In genomic region chr9:806285-807156, GRCh38 we compare ENCODE assay signal across 8 cellular contexts. TPM values are rescaled to one million over a fixed set of nuclear protein-coding genes. Genes with fewer than 3 reads are reported as not detected.
DNase-seq lines count a peak whose midpoint lies in the region; ATAC-seq, FAIRE-seq and TF ChIP-seq lines count a peak whose summit lies in the region.

No MANE protein-coding gene starts in this region.

- H3K36me3 ChIP-seq in HepG2 (replicated peaks in 1 of 2; ENCODE audit: control insufficient read depth in 1 of 2, insufficient read depth in 2 of 2, low read length in 2 of 2), result no peaks in the 10 kb centered on the region

- H3K9ac ChIP-seq in HepG2 (ENCODE audit: insufficient read depth, low read depth, low read length), result no peak overlapping the region

- no peak overlapping the region for H3K4me3 ChIP-seq in AG09309 (ENCODE audit: control insufficient read depth, low read depth, low read length)
- no peak overlapping the region for H3K4me3 ChIP-seq in GM12875 (ENCODE audit: low read depth, low read length)
- no peak overlapping the region for H3K4me3 ChIP-seq in HepG2 (replicated peaks in 1 of 3; ENCODE audit: insufficient read depth in 1 of 3, low read depth in 2 of 3, low read length in 3 of 3)

- H3K9me3 ChIP-seq in HepG2 (ENCODE audit: low read length), result no peaks in the 10 kb centered on the region

- TF ChIP-seq EP300 in HepG2 (IDR thresholded peaks at IDR 0.05; ENCODE audit: low read depth in 2 of 2, low read length in 2 of 2), result no peak
- TF ChIP-seq EP300 in HepG2 (CRISPR knock-in tag; IDR thresholded peaks at IDR 0.05; ENCODE audit: borderline replicate concordance), result no peak

- intact Hi-C loops in HepG2 (cut with micrococcal nuclease; ENCODE audit: unreplicated experiment), result loop anchor here (1.0 to 5.0 kb wide), 5 partner anchors 44 to 459 kb away; no protein-coding TSS in a partner anchor
- intact Hi-C loops in activated T-helper 1 cell treated with anti-CD3 and anti-CD28 coated beads, Interleukin-12 subunit alpha, Interleukin-12 subunit beta, Interleukin-2, Interleukin-4 antibody, amounts not matched to agents 30 ng/mL and 10 ng/mL and 1 ng/mL, durations not matched to agents 14 hours and 24 hours and 36 hours (cut with micrococcal nuclease), result loop anchor here (1.0 to 10.0 kb wide), 2 partner anchors 193 to 362 kb away; no protein-coding TSS in a partner anchor

- H3K27me3 Mint-ChIP-seq in activated T-helper 1 cell treated with anti-CD3 and anti-CD28 coated beads, Interleukin-12 subunit alpha, Interleukin-12 subunit beta, Interleukin-2, Interleukin-4 antibody, amounts not matched to agents 30 ng/mL and 10 ng/mL and 1 ng/mL, durations not matched to agents 14 hours and 24 hours and 36 hours (ENCODE audit: insufficient read depth), result no peaks in the 10 kb centered on the region

- no peaks in the 10 kb centered on the region for H3K4me1 Mint-ChIP-seq in activated T-helper 1 cell treated with anti-CD3 and anti-CD28 coated beads, Interleukin-12 subunit alpha, Interleukin-12 subunit beta, Interleukin-2, Interleukin-4 antibody, amounts not matched to agents 30 ng/mL and 10 ng/mL and 1 ng/mL, durations not matched to agents 14 hours and 24 hours and 36 hours (ENCODE audit: low read depth)

- H3K79me2 ChIP-seq in HepG2 (ENCODE audit: insufficient read depth, low read length), result no peaks in the 10 kb centered on the region

- no peaks in the 10 kb centered on the region for H4K20me1 ChIP-seq in HepG2 (ENCODE audit: insufficient read depth, low read length)

- no peaks in the 10 kb centered on the region for H3K27me3 ChIP-seq in HepG2 (ENCODE audit: control insufficient read depth in 1 of 2, insufficient read depth in 2 of 2, low read length in 2 of 2)

- H3K4me3 Mint-ChIP-seq in activated T-helper 1 cell treated with anti-CD3 and anti-CD28 coated beads, Interleukin-12 subunit alpha, Interleukin-12 subunit beta, Interleukin-2, Interleukin-4 antibody, amounts not matched to agents 30 ng/mL and 10 ng/mL and 1 ng/mL, durations not matched to agents 14 hours and 24 hours and 36 hours, result no peak overlapping the region

- POLR2A ChIA-PET in HepG2 (lab: Yijun Ruan, JAX), result no interaction called here

- H3K36me3 Mint-ChIP-seq in activated T-helper 1 cell treated with anti-CD3 and anti-CD28 coated beads, Interleukin-12 subunit alpha, Interleukin-12 subunit beta, Interleukin-2, Interleukin-4 antibody, amounts not matched to agents 30 ng/mL and 10 ng/mL and 1 ng/mL, durations not matched to agents 14 hours and 24 hours and 36 hours (ENCODE audit: low read depth), result no peaks in the 10 kb centered on the region

- peak; percentile 48 for TF ChIP-seq RAD21 in HepG2 (CRISPR knock-in tag; IDR thresholded peaks at IDR 0.05)

- CTCF ChIA-PET in HepG2 (lab: Yijun Ruan, JAX; ENCODE audit: low intra/inter-chr PET ratio, low total read pairs), result interaction anchor here (1.3 to 3.5 kb wide), 4 partner anchors 192 to 459 kb away, joined by 3 to 64 read pairs (median 12); no protein-coding TSS in a partner anchor

- H3K27ac Mint-ChIP-seq in activated T-helper 1 cell treated with anti-CD3 and anti-CD28 coated beads, Interleukin-12 subunit alpha, Interleukin-12 subunit beta, Interleukin-2, Interleukin-4 antibody, amounts not matched to agents 30 ng/mL and 10 ng/mL and 1 ng/mL, durations not matched to agents 14 hours and 24 hours and 36 hours, result no peak overlapping the region

- H2AFZ ChIP-seq in HepG2 (ENCODE audit: low read length), result no peak overlapping the region

- DNase-seq in AG09309 (ENCODE audit: low read depth) (no peak), NCI-H2227 (lab: John Stamatoyannopoulos, UW; ENCODE audit: unreplicated experiment) (peak; percentile 40), cerebellar cortex (ENCODE audit: low spot score) (peak; percentile 41), HepG2 (ENCODE audit: low spot score) (peak; percentile 35), NCI-H187 treated with DMSO at 0.1 percent for 48 hours (lab: John Stamatoyannopoulos, UW) (no peak)
- no peak for DNase-seq in activated T-helper 1 cell treated with anti-CD3 and anti-CD28 coated beads, Interleukin-12 subunit alpha, Interleukin-12 subunit beta, Interleukin-2, Interleukin-4 antibody, amounts not matched to agents 30 ng/mL and 10 ng/mL and 1 ng/mL, durations not matched to agents 14 hours and 24 hours and 36 hours (ENCODE audit: low spot score)

- ATAC-seq in HepG2 (peak; percentile 79), esophagus mucosa (no peak)

- no peaks in the 10 kb centered on the region for H3K9me3 Mint-ChIP-seq in activated T-helper 1 cell treated with anti-CD3 and anti-CD28 coated beads, Interleukin-12 subunit alpha, Interleukin-12 subunit beta, Interleukin-2, Interleukin-4 antibody, amounts not matched to agents 30 ng/mL and 10 ng/mL and 1 ng/mL, durations not matched to agents 14 hours and 24 hours and 36 hours

- whole genome bisulfite sequencing in HepG2 (ENCODE audit: low lambda C conversion rate), result 16% methylated on average over 8 of the region's 8 CpGs

- in situ Hi-C loops in HepG2 (cut with HindIII; ENCODE audit: extremely low pct_ligation_motif_present, low pct_unique_long_range_greater_than_20kb), result loop anchor here (5.0 kb wide), 1 partner anchor 194 kb away; no protein-coding TSS in a partner anchor

- no TSS peak for BruUV-seq in HepG2 (replicated peaks; lab: Mats Ljungman, UMichigan)

- H3K4me2 ChIP-seq in HepG2 (ENCODE audit: low read depth, low read length), result 0 out of 2 replicates have a peak overlapping the region, but pooled peaks have one; percentile 3

- TF ChIP-seq CTCF in AG09309 (IDR thresholded peaks at IDR 0.05; ENCODE audit: control insufficient read depth, insufficient read depth, low read depth, low read length, missing control alignments) (peak; percentile 76), GM12875 (IDR thresholded peaks at IDR 0.05; ENCODE audit: borderline replicate concordance, insufficient read depth, low read depth, low read length) (peak; percentile 52; the same call in 1 of the 2 replicates), HepG2 (CRISPR knock-in tag; IDR thresholded peaks at IDR 0.05) (peak; percentile 73)

- FAIRE-seq in HepG2 (lab: Jason Lieb, UNC), result peak; percentile 87

- no peak for TF ChIP-seq POLR2A in HepG2 (IDR thresholded peaks at IDR 0.05; ENCODE audit: insufficient read depth in 1 of 2, low read depth in 2 of 2, low read length in 2 of 2)

- no peak overlapping the region for H3K27ac ChIP-seq in HepG2 (ENCODE audit: extremely low read length, insufficient read depth, low read length)

- no peaks in the 10 kb centered on the region for H3K4me1 ChIP-seq in HepG2 (ENCODE audit: insufficient read depth, low read length)

TF ChIP-seq in HepG2, 621 proteins besides CTCF, POLR2A, EP300 and RAD21:
- peak; percentile 89 for TF ChIP-seq STAG1 (CRISPR knock-in tag; IDR thresholded peaks at IDR 0.05)
- no peak for TF ChIP-seq IKZF4 (CRISPR knock-in tag; IDR thresholded peaks at IDR 0.05; ENCODE audit: borderline replicate concordance, low read depth, not compliant biosample characterization)
- no peak for TF ChIP-seq KLF9 (CRISPR knock-in tag; IDR thresholded peaks at IDR 0.05; ENCODE audit: low read depth)
- TF ChIP-seq SMC3 (IDR thresholded peaks at IDR 0.05; ENCODE audit: low read length), result peak; percentile 80
- no peak for TF ChIP-seq PHF8 (CRISPR knock-in tag; IDR thresholded peaks at IDR 0.05)
- peak; percentile 52; the same call in 1 of the 2 replicates for TF ChIP-seq ZNF362 (CRISPR knock-in tag; IDR thresholded peaks at IDR 0.05; ENCODE audit: borderline replicate concordance)
- peak; percentile 91 for TF ChIP-seq ZNF12 (CRISPR knock-in tag; IDR thresholded peaks at IDR 0.05)

RNA-seq across cellular contexts. Expression of gene DMRT1, which starts 35.0 kb away (rescaled TPM):
- total RNA-seq in HepG2 (2016; rRNA removed; fragmentation: Illumina TruSeq; extraction: Trizol) (not detected in 2 replicates), esophagus mucosa (not detected)
- total RNA-seq in HepG2 (2016; cell fraction: cytosol; rRNA removed; fragmentation: Illumina TruSeq; extraction: Trizol; ENCODE audit: low read depth), result not detected in 2 replicates
- total RNA-seq in HepG2 (2016; cell fraction: insoluble cytoplasmic fraction; rRNA removed; fragmentation: Illumina TruSeq; extraction: Trizol), result not detected in 2 replicates
- not detected in 2 replicates for total RNA-seq in HepG2 (2016; cell fraction: membrane; rRNA removed; fragmentation: Illumina TruSeq; extraction: Trizol)
- not detected in 2 replicates for total RNA-seq in HepG2 (2016; cell fraction: nucleus; rRNA removed; fragmentation: Illumina TruSeq; extraction: Trizol)
- not detected in 2 replicates for polyA plus RNA-seq in HepG2 (2011; rRNA removed)
- not detected in 2 replicates for polyA plus RNA-seq in HepG2 (2011; cell fraction: cytosol; rRNA removed)
- polyA plus RNA-seq in HepG2 (2011; cell fraction: nucleus; rRNA removed), result not detected in 2 replicates
- not detected in 2 replicates for polyA plus RNA-seq in HepG2 (2012)
- polyA plus RNA-seq in HepG2 (2016; cell fraction: cytosol; fragmentation: Illumina TruSeq; extraction: Trizol; ENCODE audit: low read depth), result not detected in 2 replicates
- polyA plus RNA-seq in HepG2 (2016; cell fraction: insoluble cytoplasmic fraction; fragmentation: Illumina TruSeq; extraction: Trizol; ENCODE audit: low read depth), result not detected in 2 replicates
- not detected in 2 replicates for polyA plus RNA-seq in HepG2 (2016; cell fraction: membrane; fragmentation: Illumina TruSeq; extraction: Trizol; ENCODE audit: low read depth)
- polyA plus RNA-seq in HepG2 (2016; cell fraction: nucleus; fragmentation: Illumina TruSeq; extraction: Trizol; ENCODE audit: insufficient read depth, low read depth), result not detected in 2 replicates
- polyA minus RNA-seq in HepG2 (2011; rRNA and poly(A)+ RNA removed; ENCODE audit: low replicate concordance), result not detected in 2 replicates
- polyA minus RNA-seq in HepG2 (2011; cell fraction: cytosol; rRNA and poly(A)+ RNA removed), result not detected in 2 replicates
- not detected in 2 replicates for polyA minus RNA-seq in HepG2 (2011; cell fraction: nucleus; rRNA and poly(A)+ RNA removed)
- not detected in 2 replicates for total RNA-seq in activated T-helper 1 cell treated with anti-CD3 and anti-CD28 coated beads, Interleukin-12 subunit alpha, Interleukin-12 subunit beta, Interleukin-2, Interleukin-4 antibody, amounts not matched to agents 30 ng/mL and 10 ng/mL and 1 ng/mL, durations not matched to agents 14 hours and 24 hours and 36 hours

Comparison
In these comparisons a context has a peak if more than half of its experiments do, and no peak if none do; other contexts are left out.
1. DNase-seq: peak in NCI-H2227 (single experiment), cerebellar cortex (single experiment) and HepG2 (single experiment); none in AG09309 (single experiment), NCI-H187 treated with DMSO at 0.1 percent for 48 hours (single experiment) and activated T-helper 1 cell treated with anti-CD3 and anti-CD28 coated beads, Interleukin-12 subunit alpha, Interleukin-12 subunit beta, Interleukin-2, Interleukin-4 antibody, amounts not matched to agents 30 ng/mL and 10 ng/mL and 1 ng/mL, durations not matched to agents 14 hours and 24 hours and 36 hours (single experiment).
2. Peak in every context shown above with its lines, with median percentiles within 50 percentile points of each other: CTCF ChIP-seq.